8 cellular contexts compared by ENCODE assay signal in genomic region chr1:155978325-155978972, GRCh38. TPM values are rescaled to one million over a fixed set of nuclear protein-coding genes. Genes with fewer than 3 reads are reported as not detected.
DNase-seq lines count a peak whose midpoint lies in the region; ATAC-seq and TF ChIP-seq lines count a peak whose summit lies in the region.

ARHGEF2 (minus strand) TSS chr1:155978547; CDS start chr1:155978427, 120 bp downstream.

- peaks cover 64% of the 10 kb centered on the region for H3K4me1 ChIP-seq in ACC112 (ENCODE audit: control insufficient read depth, insufficient read depth, low read length, unreplicated experiment)
- peaks cover 70 to 94% (median 71%) of the 10 kb centered on the region in 3 donors for H3K4me1 ChIP-seq in esophagus squamous epithelium
- peaks cover 55 to 58% of the 10 kb centered on the region in 2 donors for H3K4me1 ChIP-seq in naive thymus-derived CD4-positive, alpha-beta T cell (ENCODE audit: control insufficient read depth in 2 of 2, insufficient read depth in 2 of 2, low read length in 2 of 2)

- POLR2A ChIA-PET in naive thymus-derived CD4-positive, alpha-beta T cell (lab: Charles Lee) = interaction anchor here (0.7 to 10.1 kb wide), 12 partner anchors 7 to 416 kb away, joined by 3 to 144 read pairs (median 8); partner anchors contain the start of genes KHDC4 and RXFP4

- H2AFZ ChIP-seq in ACC112 (ENCODE audit: low read length, unreplicated experiment) = peak within 1 kb of the TSS; percentile 6

- peaks cover 76% of the 10 kb centered on the region for H3K4me1 Mint-ChIP-seq in activated T-cell treated with anti-CD3 and anti-CD28 coated beads, Interleukin-2, amount 50 U/mL, for 4 hours (ENCODE audit: low read depth)
- peaks cover 59 to 79% (median 69%) of the 10 kb centered on the region in 7 donors for H3K4me1 Mint-ChIP-seq in naive thymus-derived CD4-positive, alpha-beta T cell
- H3K4me1 Mint-ChIP-seq in stimulated activated effector memory CD8-positive, alpha-beta T cell treated with anti-CD3 and anti-CD28 coated beads, Interleukin-12 subunit alpha, Interleukin-12 subunit beta, amount 100 ng/mL, for 72 hours = peaks cover 72% of the 10 kb centered on the region

- H3K4me3 ChIP-seq in ACC112 (ENCODE audit: low read depth, low read length) (peak within 1 kb of the TSS; percentile 82), esophagus squamous epithelium (peak within 1 kb of the TSS; percentile 80 to 98 (median 86))
- peak within 1 kb of the TSS; percentile 74 for H3K4me3 ChIP-seq in naive thymus-derived CD4-positive, alpha-beta T cell (ENCODE audit: low read length)

- peak; percentile 49 for ATAC-seq in GM18511 (IDR thresholded peaks at IDR 0.05; ENCODE audit: unreplicated experiment)
- peak; percentile 58 to 71 for ATAC-seq in activated T-cell treated with anti-CD3 and anti-CD28 coated beads, Interleukin-2, amount 50 U/mL, for 4 hours
- ATAC-seq in naive thymus-derived CD4-positive, alpha-beta T cell = peak; percentile 78
- peak; percentile 78 for ATAC-seq in stimulated activated effector memory CD8-positive, alpha-beta T cell treated with anti-CD3 and anti-CD28 coated beads, Interleukin-12 subunit alpha, Interleukin-12 subunit beta, amount 100 ng/mL, for 72 hours

- peaks cover 91% of the 10 kb centered on the region for H3K79me2 ChIP-seq in ACC112 (ENCODE audit: control insufficient read depth, insufficient read depth, low read length, unreplicated experiment)

- H3K27me3 ChIP-seq in ACC112 (ENCODE audit: insufficient read depth, low read length) = no peaks in the 10 kb centered on the region
- no peaks in the 10 kb centered on the region for H3K27me3 ChIP-seq in esophagus squamous epithelium
- H3K27me3 ChIP-seq in naive thymus-derived CD4-positive, alpha-beta T cell (ENCODE audit: control insufficient read depth in 2 of 2, insufficient read depth in 2 of 2, low read length in 2 of 2) = no peaks in the 10 kb centered on the region

- intact Hi-C loops in esophagus squamous epithelium (cut with DNase I) = no loop called here
- intact Hi-C loops in naive thymus-derived CD4-positive, alpha-beta T cell (cut with micrococcal nuclease) = loop anchor here (1.0 to 5.0 kb wide), 7 partner anchors 42 to 291 kb away; partner anchors contain the start of genes RIT1 (in 2 of the 2), DAP3 (in 1 of the 2), KHDC4 (in 1 of the 2) and LAMTOR2 (in 1 of the 2)

- H3K4me3 Mint-ChIP-seq in activated T-cell treated with anti-CD3 and anti-CD28 coated beads, Interleukin-2, amount 50 U/mL, for 4 hours = peak within 1 kb of the TSS; percentile 95
- H3K4me3 Mint-ChIP-seq in naive thymus-derived CD4-positive, alpha-beta T cell = peak within 1 kb of the TSS; percentile 89 to 98 (median 94)
- peak within 1 kb of the TSS; percentile 90 for H3K4me3 Mint-ChIP-seq in stimulated activated effector memory CD8-positive, alpha-beta T cell treated with anti-CD3 and anti-CD28 coated beads, Interleukin-12 subunit alpha, Interleukin-12 subunit beta, amount 100 ng/mL, for 72 hours

- no peaks in the 10 kb centered on the region for H3K9me3 Mint-ChIP-seq in activated T-cell treated with anti-CD3 and anti-CD28 coated beads, Interleukin-2, amount 50 U/mL, for 4 hours
- peaks cover 0 to 4% (median 0%) of the 10 kb centered on the region in 11 donors for H3K9me3 Mint-ChIP-seq in naive thymus-derived CD4-positive, alpha-beta T cell
- H3K9me3 Mint-ChIP-seq in stimulated activated effector memory CD8-positive, alpha-beta T cell treated with anti-CD3 and anti-CD28 coated beads, Interleukin-12 subunit alpha, Interleukin-12 subunit beta, amount 100 ng/mL, for 72 hours = no peaks in the 10 kb centered on the region

- H3K9me3 ChIP-seq in esophagus squamous epithelium = no peaks in the 10 kb centered on the region
- H3K9me3 ChIP-seq in naive thymus-derived CD4-positive, alpha-beta T cell (ENCODE audit: control insufficient read depth in 2 of 3, low read length in 3 of 3) = no peaks in the 10 kb centered on the region

- DNase-seq in HK-2 (ENCODE audit: unreplicated experiment) (peak; percentile 79), esophagus squamous epithelium (lab: John Stamatoyannopoulos, UW) (peak; percentile 65)
- peak; percentile 78 for DNase-seq in activated T-cell treated with anti-CD3 and anti-CD28 coated beads, Interleukin-2, amount 50 U/mL, for 4 hours
- peak; percentile 49 to 81 (median 68) for DNase-seq in naive thymus-derived CD4-positive, alpha-beta T cell
- peak; percentile 52 to 88 for DNase-seq in stimulated activated effector memory CD8-positive, alpha-beta T cell treated with anti-CD3 and anti-CD28 coated beads, Interleukin-12 subunit alpha, Interleukin-12 subunit beta, amount 100 ng/mL, for 72 hours (ENCODE audit: low spot score in 2 of 2)

- H3K36me3 ChIP-seq in ACC112 (ENCODE audit: insufficient read depth, low read length) (no peaks in the 10 kb centered on the region), esophagus squamous epithelium (no peaks in the 10 kb centered on the region)
- peaks cover 0 to 28% (median 0%) of the 10 kb centered on the region in 3 experiments for H3K36me3 ChIP-seq in naive thymus-derived CD4-positive, alpha-beta T cell (ENCODE audit: control insufficient read depth in 2 of 3, insufficient read depth in 3 of 3, low read length in 3 of 3)

- no peak for TF ChIP-seq CTCF in esophagus squamous epithelium (IDR thresholded peaks at IDR 0.05)

- 0 to 2% methylated on average over 5 to 15 of the region's 52 CpGs for WGBS in esophagus squamous epithelium, 2 donors

- H3K27ac ChIP-seq in ACC112 (ENCODE audit: low read depth, low read length) (peak within 1 kb of the TSS; percentile 72), esophagus squamous epithelium (peak within 1 kb of the TSS; percentile 90 to 98 (median 96))
- peak within 1 kb of the TSS; percentile 90 for H3K27ac ChIP-seq in naive thymus-derived CD4-positive, alpha-beta T cell (ENCODE audit: low read depth, low read length)

- TF ChIP-seq POLR2A in esophagus squamous epithelium (IDR thresholded peaks at IDR 0.05) = peak in 2 of 4 donors; percentile 46 to 82

- H3K36me3 Mint-ChIP-seq in activated T-cell treated with anti-CD3 and anti-CD28 coated beads, Interleukin-2, amount 50 U/mL, for 4 hours (ENCODE audit: insufficient read depth) = peaks cover 3% of the 10 kb centered on the region
- peaks cover 0 to 28% (median 9%) of the 10 kb centered on the region in 5 donors for H3K36me3 Mint-ChIP-seq in naive thymus-derived CD4-positive, alpha-beta T cell
- peaks cover 45% of the 10 kb centered on the region for H3K36me3 Mint-ChIP-seq in stimulated activated effector memory CD8-positive, alpha-beta T cell treated with anti-CD3 and anti-CD28 coated beads, Interleukin-12 subunit alpha, Interleukin-12 subunit beta, amount 100 ng/mL, for 72 hours

- CTCF ChIA-PET in naive thymus-derived CD4-positive, alpha-beta T cell (lab: Charles Lee) = interaction anchor here (0.6 to 5.4 kb wide), 5 partner anchors 10 to 1756 kb away, joined by 3 to 39 read pairs (median 5); no protein-coding TSS in a partner anchor

- no peaks in the 10 kb centered on the region for H3K27me3 Mint-ChIP-seq in activated T-cell treated with anti-CD3 and anti-CD28 coated beads, Interleukin-2, amount 50 U/mL, for 4 hours (ENCODE audit: low read depth)
- H3K27me3 Mint-ChIP-seq in naive thymus-derived CD4-positive, alpha-beta T cell = no peaks in the 10 kb centered on the region

- H3K27ac Mint-ChIP-seq in naive thymus-derived CD4-positive, alpha-beta T cell = peak within 1 kb of the TSS; percentile 77 to 98 (median 95)
- H3K27ac Mint-ChIP-seq in stimulated activated effector memory CD8-positive, alpha-beta T cell treated with anti-CD3 and anti-CD28 coated beads, Interleukin-12 subunit alpha, Interleukin-12 subunit beta, amount 100 ng/mL, for 72 hours = peak within 1 kb of the TSS; percentile 91

TF ChIP-seq in PFSK-1, 5 proteins besides CTCF, POLR2A, EP300 and RAD21:
- TF ChIP-seq FOXP2 (optimal IDR thresholded peaks at IDR 0.05; ENCODE audit: borderline replicate concordance, extremely low read depth, extremely low read length, insufficient read depth) (no peak), POLR2AphosphoS5 (IDR thresholded peaks at IDR 0.05; ENCODE audit: low read depth, low read length) (peak; percentile 60; the same call in 1 of the 2 replicates)

RNA-seq across cellular contexts. Expression of gene ARHGEF2, which starts in this region (rescaled TPM):
- 222 TPM for polyA plus RNA-seq in PFSK-1 (2012; ENCODE audit: insufficient read length, low read depth)
- 100 to 1,000 TPM; 144 to 174 (median 149) TPM for total RNA-seq in activated T-cell treated with anti-CD3 and anti-CD28 coated beads, Interleukin-2, amount 50 U/mL, for 4 hours
- 10 to 100 TPM; 22.6 to 38.3 (median 27.5) TPM for total RNA-seq in esophagus squamous epithelium
- total RNA-seq in naive thymus-derived CD4-positive, alpha-beta T cell = 100 to 1,000 TPM; 108 to 236 (median 182) TPM
- polyA plus RNA-seq in naive thymus-derived CD4-positive, alpha-beta T cell = 10 to 100 TPM; 17.0 to 28.5 TPM

Comparison
In these comparisons a context has a peak if more than half of its experiments do, and no peak if none do; other contexts are left out.
1. Peak in every context shown above with its lines: DNase-seq, ATAC-seq, H3K4me3 ChIP-seq and H3K27ac ChIP-seq.